28 cellular contexts compared by ENCODE assay signal in genomic region chr9:112629890-112630485, GRCh38.
A peak's percentile ranks its signal among the peaks of the same experiment; 100 is the strongest.
DNase-seq lines count a peak whose midpoint lies in the region; ATAC-seq and TF ChIP-seq lines count a peak whose summit lies in the region.
"Had no signal": no experiment of that assay in that cellular context is flagged by ENCODE, and none has a peak within 500 bp of the region (broad histone marks: within the 10 kb centered on the region; RNA-seq: fewer than 3 reads in every experiment).

No MANE protein-coding gene starts in this region.

- TF ChIP-seq CTCF in brain (conservative IDR thresholded peaks at IDR 0.05) (no peak), neural progenitor cell (IDR thresholded peaks at IDR 0.05) (no peak)

- peaks cover 25% of the 10 kb centered on the region for H3K4me1 ChIP-seq in neural progenitor cell
- H3K4me1 ChIP-seq: Caco-2, SJSA1, tibial nerve had no signal

- H3K27ac ChIP-seq in neural progenitor cell = peak overlapping the region; percentile 75
- H3K27ac ChIP-seq: BLaER1, SJSA1, tibial nerve had no signal

- H3K4me3 Mint-ChIP-seq in brain (no peak overlapping the region), neural progenitor cell (no peak overlapping the region)
- H3K4me3 Mint-ChIP-seq: effector memory CD8-positive, alpha-beta T cell; stimulated activated naive CD8-positive, alpha-beta T cell treated with anti-CD3 and anti-CD28 coated beads, Interleukin-15, Interleukin-2, amounts not matched to agents 100 ng/mL and 50 ng/mL, for 24 hours had no signal

- H3F3A ChIP-seq in neural progenitor cell (ENCODE audit: low read depth) = peaks cover 22% of the 10 kb centered on the region

- H3K79me2 ChIP-seq in neural progenitor cell (ENCODE audit: low read depth) = peaks cover 48% of the 10 kb centered on the region

- H3K4me2 ChIP-seq in neural progenitor cell = peak overlapping the region; percentile 62
- H3K4me2 ChIP-seq: BLaER1 had no signal

- no peaks in the 10 kb centered on the region for H3K36me3 ChIP-seq in neural progenitor cell
- H3K36me3 ChIP-seq: SJSA1, tibial nerve had no signal

- no peaks in the 10 kb centered on the region for H3K27me3 Mint-ChIP-seq in brain
- H3K27me3 Mint-ChIP-seq in neural progenitor cell (ENCODE audit: insufficient read depth, low read depth) = no peaks in the 10 kb centered on the region
- H3K27me3 Mint-ChIP-seq: effector memory CD8-positive, alpha-beta T cell; stimulated activated naive CD8-positive, alpha-beta T cell treated with anti-CD3 and anti-CD28 coated beads, Interleukin-15, Interleukin-2, amounts not matched to agents 100 ng/mL and 50 ng/mL, for 24 hours had no signal

- H3K27me3 ChIP-seq in neural progenitor cell = no peaks in the 10 kb centered on the region
- H3K27me3 ChIP-seq: BLaER1, SJSA1, tibial nerve had no signal

- peaks cover 0 to 8% (median 3%) of the 10 kb centered on the region in 5 experiments for H3K9me3 Mint-ChIP-seq in brain
- H3K9me3 Mint-ChIP-seq in neural progenitor cell = peaks cover 5% of the 10 kb centered on the region
- H3K9me3 Mint-ChIP-seq: activated naive CD4-positive, alpha-beta T cell treated with anti-CD3 and anti-CD28 coated beads, Interleukin-2, amount 50 U/mL, for 72 hours; effector memory CD8-positive, alpha-beta T cell; stimulated activated naive CD8-positive, alpha-beta T cell treated with anti-CD3 and anti-CD28 coated beads, Interleukin-15, Interleukin-2, amounts not matched to agents 100 ng/mL and 50 ng/mL, for 24 hours had no signal

- DNase-seq in D341Med (ENCODE audit: low spot score) (peak; percentile 36), M059J (ENCODE audit: low read depth) (peak; percentile 8), neural progenitor cell (ENCODE audit: low spot score) (peak; percentile 67), GM19238 (ENCODE audit: insufficient read length, low spot score) (no peak), mesenteric fat pad (ENCODE audit: low spot score) (no peak)
- DNase-seq in activated CD4-positive, alpha-beta T cell treated with anti-CD3 and anti-CD28 coated beads, Interleukin-2, amount 50 U/mL, for 1 hour = no peak
- DNase-seq: activated CD4-positive, alpha-beta T cell treated with anti-CD3 and anti-CD28 coated beads for 48 hours; Caco-2; effector memory CD8-positive, alpha-beta T cell; glutamatergic neuron; H7; KBM-7; kidney glomerular epithelial cell; MV-4-11; NCI-H345; NK-92 treated with Interleukin-12 subunit alpha and Interleukin-12 subunit beta, amount 100 ng/mL, for 24 hours; occipital lobe; right cardiac atrium; stimulated activated CD4-positive, alpha-beta T cell treated with anti-CD3 and anti-CD28 coated beads, Interleukin-12 subunit alpha, Interleukin-12 subunit beta, amount 100 ng/mL, for 4 hours; stimulated activated CD4-positive, alpha-beta T cell treated with anti-CD3 and anti-CD28 coated beads, Interleukin-4, amount 100 ng/mL, for 4 hours had no signal

- H3K9me3 ChIP-seq in neural progenitor cell (ENCODE audit: low read depth) = no peaks in the 10 kb centered on the region
- H3K9me3 ChIP-seq: BLaER1, Caco-2, SJSA1, tibial nerve had no signal

- H3K4me3 ChIP-seq in neural progenitor cell = no peak overlapping the region
- H3K4me3 ChIP-seq: BLaER1, SJSA1, tibial nerve had no signal

- H3K4me1 Mint-ChIP-seq in brain (peaks cover 17% of the 10 kb centered on the region), neural progenitor cell (peaks cover 11% of the 10 kb centered on the region)

- H4K20me1 ChIP-seq in neural progenitor cell (ENCODE audit: low read depth) = peaks cover 54% of the 10 kb centered on the region

- ATAC-seq in HG02588 (IDR thresholded peaks at IDR 0.05; ENCODE audit: unreplicated experiment) = no peak
- ATAC-seq: activated naive CD4-positive, alpha-beta T cell treated with anti-CD3 and anti-CD28 coated beads, Interleukin-2, amount 50 U/mL, for 72 hours; effector memory CD8-positive, alpha-beta T cell; Panc1; right cardiac atrium had no signal

- H3K36me3 Mint-ChIP-seq in brain (peaks cover 5% of the 10 kb centered on the region), neural progenitor cell (peaks cover 2% of the 10 kb centered on the region)
- H3K36me3 Mint-ChIP-seq: activated naive CD4-positive, alpha-beta T cell treated with anti-CD3 and anti-CD28 coated beads, Interleukin-2, amount 50 U/mL, for 72 hours had no signal

- H2AFZ ChIP-seq in neural progenitor cell (replicated peaks) = no peak overlapping the region

- peak overlapping the region in 3 of 5 experiments; percentile 38 to 76 (median 40) for H3K27ac Mint-ChIP-seq in brain
- no peak overlapping the region for H3K27ac Mint-ChIP-seq in neural progenitor cell
- H3K27ac Mint-ChIP-seq: activated naive CD4-positive, alpha-beta T cell treated with anti-CD3 and anti-CD28 coated beads, Interleukin-2, amount 50 U/mL, for 72 hours; effector memory CD8-positive, alpha-beta T cell; stimulated activated naive CD8-positive, alpha-beta T cell treated with anti-CD3 and anti-CD28 coated beads, Interleukin-15, Interleukin-2, amounts not matched to agents 100 ng/mL and 50 ng/mL, for 24 hours had no signal

- no peak overlapping the region for H3K9ac ChIP-seq in neural progenitor cell
- H3K9ac ChIP-seq: BLaER1 had no signal

Comparison
In these comparisons a context has a peak if more than half of its experiments do, and no peak if none do; other contexts are left out.
1. DNase-seq: peak in D341Med (single experiment), M059J (single experiment) and neural progenitor cell (single experiment); none in GM19238 (single experiment), activated CD4-positive, alpha-beta T cell treated with anti-CD3 and anti-CD28 coated beads, Interleukin-2, amount 50 U/mL, for 1 hour (single experiment) and mesenteric fat pad (single experiment).